Comparison of ENCODE assay signal across 24 cellular contexts in the genomic region with DNA sequence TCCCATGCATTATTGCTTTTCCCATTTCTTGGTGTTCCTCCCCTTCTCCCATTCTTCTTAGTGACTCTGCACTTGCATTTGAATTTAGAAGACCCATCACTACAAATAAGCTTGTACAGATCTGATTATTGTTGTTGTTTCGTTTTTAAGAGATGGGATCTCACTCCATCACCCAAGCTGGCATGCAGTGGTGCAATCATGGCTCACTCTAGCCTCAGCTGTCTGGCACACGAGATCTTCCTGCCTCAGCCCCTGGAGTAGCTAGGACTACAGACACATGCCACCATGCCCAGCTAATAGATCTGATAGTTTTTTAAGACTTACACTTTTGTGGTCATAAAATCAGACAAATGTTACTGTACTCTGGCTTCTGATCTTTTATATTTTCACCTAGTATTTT.
DNase-seq lines count a peak whose midpoint lies in the region; ATAC-seq and TF ChIP-seq lines count a peak whose summit lies in the region.
"Had no signal": no experiment of that assay in that cellular context is flagged by ENCODE, and none has a peak within 500 bp of the region (broad histone marks: within the 10 kb centered on the region; RNA-seq: fewer than 3 reads in every experiment).

No MANE protein-coding gene starts in this region.

- TF ChIP-seq POLR2A in breast epithelium (IDR thresholded peaks at IDR 0.05) = no peak

- POLR2A ChIA-PET in MCF 10A (lab: Yijun Ruan, JAX) (interaction anchor here (0.7 kb wide), 1 partner anchor 308 kb away, joined by 3 read pairs; no protein-coding TSS in a partner anchor), SK-N-SH (lab: Yijun Ruan, JAX) (no interaction called here)

- in situ Hi-C loops in G401 (cut with HindIII; ENCODE audit: low sequenced_read_pairs) = no loop called here

- no TSS peak for BruUV-seq in MCF 10A (replicated peaks; lab: Mats Ljungman, UMichigan)

- H3K36me3 Mint-ChIP-seq in MCF 10A (ENCODE audit: insufficient read depth, unreplicated experiment) = peaks cover 12% of the 10 kb centered on the region
- H3K36me3 Mint-ChIP-seq in stimulated activated naive B cell treated with anti-CD40 and anti-IgM and Interleukin-4, amounts not matched to agents 10 μg/mL and 1 μg/mL and 100 μg/mL, for 72 hours = peaks cover 9 to 35% of the 10 kb centered on the region in 2 donors

- peaks cover 14% of the 10 kb centered on the region for H3K4me1 Mint-ChIP-seq in MCF 10A (ENCODE audit: insufficient read depth, unreplicated experiment)
- H3K4me1 Mint-ChIP-seq in stimulated activated naive B cell treated with anti-CD40 and anti-IgM and Interleukin-4, amounts not matched to agents 10 μg/mL and 1 μg/mL and 100 μg/mL, for 72 hours = no peaks in the 10 kb centered on the region
- H3K4me1 Mint-ChIP-seq: CD4-positive, alpha-beta memory T cell had no signal

- H3K9me3 ChIP-seq in breast epithelium (no peaks in the 10 kb centered on the region), SK-N-SH (no peaks in the 10 kb centered on the region), mucosa of descending colon (no peaks in the 10 kb centered on the region)
- H3K9me3 ChIP-seq: BLaER1 treated with 17β-estradiol and CSF1 and Interleukin-3, amounts not matched to agents 10 nM and 100 nM; Caco-2 had no signal

- TF ChIP-seq RAD21 in SK-N-SH (IDR thresholded peaks at IDR 0.05; ENCODE audit: low read length) = no peak

- H3K4me3 Mint-ChIP-seq in MCF 10A (ENCODE audit: unreplicated experiment) = no peak overlapping the region
- H3K4me3 Mint-ChIP-seq in stimulated activated naive B cell treated with anti-CD40 and anti-IgM and Interleukin-4, amounts not matched to agents 10 μg/mL and 1 μg/mL and 100 μg/mL, for 72 hours = no peak overlapping the region
- H3K4me3 Mint-ChIP-seq: CD4-positive, alpha-beta memory T cell had no signal

- H3K9me3 Mint-ChIP-seq in MCF 10A (ENCODE audit: unreplicated experiment) = no peaks in the 10 kb centered on the region
- no peaks in the 10 kb centered on the region for H3K9me3 Mint-ChIP-seq in stimulated activated naive B cell treated with anti-CD40 and anti-IgM and Interleukin-4, amounts not matched to agents 10 μg/mL and 1 μg/mL and 100 μg/mL, for 72 hours

- H3K27ac ChIP-seq in breast epithelium (no peak overlapping the region), SK-N-SH (ENCODE audit: low read depth in 2 of 2, low read length in 1 of 2) (peak overlapping the region in 1 of 2 experiments; percentile 64; a peak in 2 of 4 replicates)
- H3K27ac ChIP-seq: 22Rv1; BLaER1 treated with 17β-estradiol and CSF1 and Interleukin-3, amounts not matched to agents 10 nM and 100 nM had no signal

- H3K4me3 ChIP-seq in breast epithelium (no peak overlapping the region), SK-N-SH (ENCODE audit: low read depth in 2 of 2, low read length in 1 of 2) (no peak overlapping the region), mucosa of descending colon (no peak overlapping the region)
- H3K4me3 ChIP-seq: BLaER1 treated with 17β-estradiol and CSF1 and Interleukin-3, amounts not matched to agents 10 nM and 100 nM had no signal

- no peaks in the 10 kb centered on the region for H3K27me3 ChIP-seq in breast epithelium
- no peaks in the 10 kb centered on the region for H3K27me3 ChIP-seq in SK-N-SH (ENCODE audit: insufficient read depth)
- H3K27me3 ChIP-seq: BLaER1 treated with 17β-estradiol and CSF1 and Interleukin-3, amounts not matched to agents 10 nM and 100 nM had no signal

- intact Hi-C loops in MCF 10A (cut with micrococcal nuclease) = no loop called here
- intact Hi-C loops in breast epithelium (cut with DNase I; ENCODE audit: low total_unique reads) = no loop called here
- intact Hi-C loops in mucosa of descending colon (cut with DNase I, micrococcal nuclease) = no loop called here

- H3K27ac Mint-ChIP-seq in MCF 10A (ENCODE audit: low read depth, unreplicated experiment) = no peak overlapping the region
- H3K27ac Mint-ChIP-seq in stimulated activated naive B cell treated with anti-CD40 and anti-IgM and Interleukin-4, amounts not matched to agents 10 μg/mL and 1 μg/mL and 100 μg/mL, for 72 hours = peak overlapping the region; percentile 25
- H3K27ac Mint-ChIP-seq: CD4-positive, alpha-beta memory T cell had no signal

- CTCF ChIA-PET in MCF 10A (lab: Yijun Ruan, JAX) = no interaction called here
- CTCF ChIA-PET in SK-N-SH (lab: Yijun Ruan, JAX) = no interaction called here

- no peaks in the 10 kb centered on the region for H3K9me2 ChIP-seq in SK-N-SH

- H3K4me1 ChIP-seq in breast epithelium = no peaks in the 10 kb centered on the region
- H3K4me1 ChIP-seq in SK-N-SH (ENCODE audit: control insufficient read depth in 1 of 2, insufficient read depth in 2 of 2, low read depth in 1 of 2, low read length in 1 of 2) = peaks cover 5 to 15% of the 10 kb centered on the region in 2 experiments; a peak in 3 of 4 replicates
- no peaks in the 10 kb centered on the region for H3K4me1 ChIP-seq in mucosa of descending colon (ENCODE audit: low read depth)
- H3K4me1 ChIP-seq: BLaER1 treated with 17β-estradiol and CSF1 and Interleukin-3, amounts not matched to agents 10 nM and 100 nM had no signal

- H3K27me3 Mint-ChIP-seq in MCF 10A (ENCODE audit: insufficient read depth, unreplicated experiment) = no peaks in the 10 kb centered on the region
- H3K27me3 Mint-ChIP-seq in stimulated activated naive B cell treated with anti-CD40 and anti-IgM and Interleukin-4, amounts not matched to agents 10 μg/mL and 1 μg/mL and 100 μg/mL, for 72 hours = no peaks in the 10 kb centered on the region
- H3K27me3 Mint-ChIP-seq: CD4-positive, alpha-beta memory T cell had no signal

- no peak for TF ChIP-seq EP300 in SK-N-SH (IDR thresholded peaks at IDR 0.05; ENCODE audit: borderline replicate concordance in 1 of 2, low read depth in 1 of 2, low read length in 1 of 2)

- no peak overlapping the region for H2AFZ ChIP-seq in SK-N-SH (ENCODE audit: low read depth)

- peaks cover 24% of the 10 kb centered on the region for H3F3A ChIP-seq in SK-N-SH (replicated peaks; ENCODE audit: insufficient read depth)

- WGBS in SK-N-SH (ENCODE audit: low lambda C conversion rate) = 52% methylated on average over 2 of the region's 2 CpGs

- no peak for ATAC-seq in stimulated activated naive B cell treated with anti-CD40 and anti-IgM and Interleukin-4, amounts not matched to agents 10 μg/mL and 1 μg/mL and 100 μg/mL, for 72 hours (replicated peaks)
- ATAC-seq in GM19035 (IDR thresholded peaks at IDR 0.05; ENCODE audit: unreplicated experiment) = no peak
- no peak for ATAC-seq in mucosa of descending colon
- ATAC-seq: Panc1 had no signal

- no peak for TF ChIP-seq CTCF in MCF 10A (IDR thresholded peaks at IDR 0.05; ENCODE audit: unreplicated experiment)
- TF ChIP-seq CTCF in breast epithelium (IDR thresholded peaks at IDR 0.05) = no peak
- TF ChIP-seq CTCF in SK-N-SH (IDR thresholded peaks at IDR 0.05) = no peak
- TF ChIP-seq CTCF in mucosa of descending colon (IDR thresholded peaks at IDR 0.05) = no peak

- H3K36me3 ChIP-seq in breast epithelium (no peaks in the 10 kb centered on the region), SK-N-SH (replicated peaks in 1 of 2; ENCODE audit: control insufficient read depth in 1 of 2, insufficient read depth in 2 of 2, low read length in 1 of 2) (peaks cover 4 to 21% of the 10 kb centered on the region in 2 experiments), mucosa of descending colon (ENCODE audit: low read depth) (no peaks in the 10 kb centered on the region)

- no peak overlapping the region for H3K9ac ChIP-seq in SK-N-SH
- H3K9ac ChIP-seq: BLaER1 treated with 17β-estradiol and CSF1 and Interleukin-3, amounts not matched to agents 10 nM and 100 nM had no signal

- no peaks in the 10 kb centered on the region for H4K20me1 ChIP-seq in SK-N-SH (ENCODE audit: insufficient read depth)

- H3K4me2 ChIP-seq in SK-N-SH = peak overlapping the region; percentile 45; the same call in 1 of the 2 replicates
- H3K4me2 ChIP-seq: BLaER1 treated with 17β-estradiol and CSF1 and Interleukin-3, amounts not matched to agents 10 nM and 100 nM had no signal

- peaks cover 3% of the 10 kb centered on the region; the same call in 1 of the 2 replicates for H3K79me2 ChIP-seq in SK-N-SH (ENCODE audit: insufficient read depth)

- peak; percentile 27 for DNase-seq in MCF 10A (ENCODE audit: unreplicated experiment)
- DNase-seq in breast epithelium (ENCODE audit: low spot score in 2 of 2) = no peak
- no peak for DNase-seq in SK-N-SH
- DNase-seq in fibroblast of gingiva (ENCODE audit: low read depth) = peak; percentile 19
- DNase-seq in stimulated activated naive B cell treated with anti-CD40 and anti-IgM and Interleukin-4, amounts not matched to agents 10 μg/mL and 1 μg/mL and 100 μg/mL, for 72 hours = no peak
- no peak for DNase-seq in mucosa of descending colon
- no peak for DNase-seq in G401 (ENCODE audit: low spot score)
- DNase-seq: Caco-2; CD4-positive, alpha-beta memory T cell; DMS 273 treated with DMSO at 0.1 percent for 48 hours; DMS79 treated with DMSO at 0.1 percent for 48 hours; GDM1; Kasumi-1; NCI-H1105; NCI-H2029 treated with DMSO at 0.1 percent for 48 hours; NCI-H2171; NCI-H345; NCI-H524; NCI-H774; NK-92 treated with Interleukin-12 subunit alpha and Interleukin-12 subunit beta, amount 100 ng/mL, for 24 hours had no signal

TF ChIP-seq in SK-N-SH, 30 proteins besides CTCF, POLR2A, EP300 and RAD21 (continues in another document):
- TF ChIP-seq, protein P1, sequence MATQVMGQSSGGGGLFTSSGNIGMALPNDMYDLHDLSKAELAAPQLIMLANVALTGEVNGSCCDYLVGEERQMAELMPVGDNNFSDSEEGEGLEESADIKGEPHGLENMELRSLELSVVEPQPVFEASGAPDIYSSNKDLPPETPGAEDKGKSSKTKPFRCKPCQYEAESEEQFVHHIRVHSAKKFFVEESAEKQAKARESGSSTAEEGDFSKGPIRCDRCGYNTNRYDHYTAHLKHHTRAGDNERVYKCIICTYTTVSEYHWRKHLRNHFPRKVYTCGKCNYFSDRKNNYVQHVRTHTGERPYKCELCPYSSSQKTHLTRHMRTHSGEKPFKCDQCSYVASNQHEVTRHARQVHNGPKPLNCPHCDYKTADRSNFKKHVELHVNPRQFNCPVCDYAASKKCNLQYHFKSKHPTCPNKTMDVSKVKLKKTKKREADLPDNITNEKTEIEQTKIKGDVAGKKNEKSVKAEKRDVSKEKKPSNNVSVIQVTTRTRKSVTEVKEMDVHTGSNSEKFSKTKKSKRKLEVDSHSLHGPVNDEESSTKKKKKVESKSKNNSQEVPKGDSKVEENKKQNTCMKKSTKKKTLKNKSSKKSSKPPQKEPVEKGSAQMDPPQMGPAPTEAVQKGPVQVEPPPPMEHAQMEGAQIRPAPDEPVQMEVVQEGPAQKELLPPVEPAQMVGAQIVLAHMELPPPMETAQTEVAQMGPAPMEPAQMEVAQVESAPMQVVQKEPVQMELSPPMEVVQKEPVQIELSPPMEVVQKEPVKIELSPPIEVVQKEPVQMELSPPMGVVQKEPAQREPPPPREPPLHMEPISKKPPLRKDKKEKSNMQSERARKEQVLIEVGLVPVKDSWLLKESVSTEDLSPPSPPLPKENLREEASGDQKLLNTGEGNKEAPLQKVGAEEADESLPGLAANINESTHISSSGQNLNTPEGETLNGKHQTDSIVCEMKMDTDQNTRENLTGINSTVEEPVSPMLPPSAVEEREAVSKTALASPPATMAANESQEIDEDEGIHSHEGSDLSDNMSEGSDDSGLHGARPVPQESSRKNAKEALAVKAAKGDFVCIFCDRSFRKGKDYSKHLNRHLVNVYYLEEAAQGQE (IDR thresholded peaks at IDR 0.05; ENCODE audit: low read depth, low read length) = no peak
- TF ChIP-seq MXI1 (IDR thresholded peaks at IDR 0.05; ENCODE audit: low read depth, low read length) = no peak

Comparison
In these comparisons a context has a peak if more than half of its experiments do, and no peak if none do; other contexts are left out.
1. DNase-seq: peak in MCF 10A (single experiment) and fibroblast of gingiva (single experiment); none in breast epithelium (0 of 2), SK-N-SH (single experiment), stimulated activated naive B cell treated with anti-CD40 and anti-IgM and Interleukin-4, amounts not matched to agents 10 μg/mL and 1 μg/mL and 100 μg/mL, for 72 hours (single experiment), mucosa of descending colon (0 of 3) and G401 (single experiment).